Comparison of ENCODE assay signal across 32 cellular contexts in the genomic region with DNA sequence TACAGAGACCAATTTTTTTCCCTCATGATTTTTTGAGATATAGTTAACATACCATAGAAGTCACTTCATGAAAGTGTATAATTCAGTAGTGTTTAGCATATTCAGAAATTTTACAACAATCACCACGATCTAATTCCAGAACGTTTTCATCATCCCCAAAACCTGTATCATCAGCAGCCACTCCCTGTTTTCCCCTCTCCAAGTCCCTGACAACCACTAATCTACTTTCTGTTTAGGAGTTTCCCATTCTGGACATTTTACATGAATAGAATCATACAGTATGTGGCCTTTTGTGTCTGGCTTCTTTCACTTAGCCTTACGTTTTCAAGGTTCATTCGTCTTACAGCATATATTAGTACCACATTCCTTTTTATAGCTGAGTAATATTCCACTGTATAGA.
"Had no signal": no experiment of that assay in that cellular context is flagged by ENCODE, and none has a peak within 500 bp of the region (broad histone marks: within the 10 kb centered on the region; RNA-seq: fewer than 3 reads in every experiment).

No MANE protein-coding gene starts in this region.

- H3K4me1 ChIP-seq: adrenal gland, ascending aorta, body of pancreas, breast epithelium had no signal

- H3K36me3 ChIP-seq: adrenal gland, ascending aorta, brain microvascular endothelial cell, breast epithelium, cardiac muscle cell had no signal

- DNase-seq: activated effector memory CD4-positive, alpha-beta T cell treated with anti-CD3 and anti-CD28 coated beads, Interleukin-2, amount 50 U/mL, for 16 hours; activated effector memory CD4-positive, alpha-beta T cell treated with Interleukin-2 at 50 U/mL for 16 hours; activated gamma-delta T cell; activated gamma-delta T cell treated with Interleukin-2 at 50 U/mL for 16 hours; activated naive CD4-positive, alpha-beta T cell; activated naive CD4-positive, alpha-beta T cell treated with anti-CD3 and anti-CD28 coated beads for 36 hours; activated naive CD4-positive, alpha-beta T cell treated with anti-CD3 and anti-CD28 coated beads, Interleukin-2, amount 10 ng/mL, durations not matched to agents 7 days and 5 days; activated naive CD4-positive, alpha-beta T cell treated with anti-CD3 and anti-CD28 coated beads, Interleukin-2, amount 50 U/mL, for 16 hours; activated naive CD4-positive, alpha-beta T cell treated with Interleukin-2 at 50 U/mL for 16 hours; activated naive CD8-positive, alpha-beta T cell treated with anti-CD3 and anti-CD28 coated beads for 36 hours; activated naive CD8-positive, alpha-beta T cell treated with anti-CD3 and anti-CD28 coated beads, Interleukin-2, amount 10 ng/mL, durations not matched to agents 7 days and 5 days; activated naive CD8-positive, alpha-beta T cell treated with anti-CD3 and anti-CD28 coated beads, Interleukin-2, amount 50 U/mL, for 24 hours; activated T-cell treated with anti-CD3 and anti-CD28 coated beads, Interleukin-2, amount 50 U/mL, for 1 hour; activated T-cell treated with anti-CD3 and anti-CD28 coated beads, Interleukin-2, amount 50 U/mL, for 24 hours; activated T-cell treated with anti-CD3 and anti-CD28 coated beads, Interleukin-2, amount 50 U/mL, for 4 hours; activated T-cell treated with anti-CD3 and anti-CD28 coated beads, Interleukin-2, amount 50 U/mL, for 48 hours; activated T-cell treated with anti-CD3 and anti-CD28 coated beads, Interleukin-2, amount 50 U/mL, for 72 hours; adrenal gland; amniotic stem cell; amygdala; anterior cingulate cortex; aorta; body of pancreas; brain microvascular endothelial cell; caudate nucleus; central memory CD4-positive, alpha-beta T cell; cerebellar nuclear complex had no signal

- ATAC-seq: activated naive CD4-positive, alpha-beta T cell treated with anti-CD3 and anti-CD28 coated beads, Interleukin-2, amount 50 U/mL, for 72 hours; activated naive CD8-positive, alpha-beta T cell treated with anti-CD3 and anti-CD28 coated beads, Interleukin-2, amount 50 U/mL, for 24 hours; activated T-cell treated with anti-CD3 and anti-CD28 coated beads, Interleukin-2, amount 50 U/mL, for 4 hours; activated T-cell treated with anti-CD3 and anti-CD28 coated beads, Interleukin-2, amount 50 U/mL, for 72 hours; activated T-helper 17 cell treated with anti-CD3 and anti-CD28 coated beads, Interleukin-2, amount 50 U/mL, for 72 hours; body of pancreas had no signal

- H3K4me3 ChIP-seq: adrenal gland, ascending aorta, body of pancreas, breast epithelium, cardiac muscle cell had no signal

- H3K27ac ChIP-seq: adrenal gland, ascending aorta, body of pancreas, brain microvascular endothelial cell, breast epithelium, cardiac muscle cell had no signal

- H3K27me3 ChIP-seq: adrenal gland, ascending aorta, body of pancreas, brain microvascular endothelial cell, breast epithelium, cardiac muscle cell had no signal

- H3K9me3 ChIP-seq: adrenal gland, ascending aorta, body of pancreas had no signal
